ENCODE assay signal across 14 cellular contexts in the genomic region with DNA sequence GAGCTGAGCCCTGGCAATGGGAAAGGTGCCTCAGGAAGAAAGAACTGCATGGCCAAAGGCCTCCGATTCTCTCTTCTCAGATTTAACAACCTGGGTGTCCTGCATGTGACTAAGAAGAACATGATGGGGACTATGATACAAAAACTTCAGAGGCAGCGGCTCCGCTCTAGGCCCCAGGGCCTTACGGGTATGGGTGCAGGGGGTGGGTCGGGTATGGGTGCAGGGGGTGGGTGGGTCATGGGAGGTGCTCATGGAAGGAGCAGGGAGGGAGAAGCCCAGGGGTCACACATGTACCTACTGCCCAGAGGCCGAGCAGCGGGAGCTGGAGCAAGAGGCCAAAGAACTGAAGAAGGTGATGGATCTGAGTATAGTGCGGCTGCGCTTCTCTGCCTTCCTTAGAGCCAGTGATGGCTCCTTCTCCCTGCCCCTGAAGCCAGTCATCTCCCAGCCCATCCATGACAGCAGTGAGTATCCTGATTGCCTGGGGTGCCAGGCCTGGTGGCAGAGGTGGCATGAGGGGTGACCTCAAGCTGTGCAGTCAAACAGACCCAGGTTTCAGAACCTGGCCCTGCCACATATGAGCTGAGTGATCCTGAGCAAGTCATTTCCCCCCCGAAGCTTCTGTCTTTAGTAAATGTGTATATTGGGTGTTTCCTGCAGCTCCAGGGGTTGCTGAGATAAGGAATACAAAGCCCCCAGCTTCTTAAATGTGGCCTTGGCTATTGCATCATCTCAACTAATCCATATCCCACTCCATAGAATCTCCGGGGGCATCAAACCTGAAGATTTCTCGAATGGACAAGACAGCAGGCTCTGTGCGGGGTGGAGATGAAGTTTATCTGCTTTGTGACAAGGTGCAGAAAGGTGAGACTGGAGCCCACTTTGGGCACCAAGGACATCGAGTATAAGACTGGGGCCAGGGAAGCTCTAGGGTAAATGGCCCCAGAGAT. TPM values are rescaled to one million over a fixed set of nuclear protein-coding genes. Genes with fewer than 3 reads are reported as not detected.
DNase-seq lines count a peak whose midpoint lies in the region; ATAC-seq and TF ChIP-seq lines count a peak whose summit lies in the region.
"Had no signal": no experiment of that assay in that cellular context is flagged by ENCODE, and none has a peak within 500 bp of the region (broad histone marks: within the 10 kb centered on the region; RNA-seq: fewer than 3 reads in every experiment).

No MANE protein-coding gene starts in this region.

- intact Hi-C loops in PC-3 (cut with micrococcal nuclease), result no loop called here

- peak overlapping the region; percentile 94 for H3K4me3 Mint-ChIP-seq in stimulated activated memory B cell treated with anti-CD40 and anti-IgM and Interleukin-4, amounts not matched to agents 10 μg/mL and 1 μg/mL and 100 μg/mL, for 72 hours

- no peak overlapping the region for H3K56ac ChIP-seq in mesendoderm (ENCODE audit: low read length)

- no peak overlapping the region for H2BK5ac ChIP-seq in mesendoderm (ENCODE audit: low read length)

- no peaks in the 10 kb centered on the region for H3K9me3 Mint-ChIP-seq in stimulated activated memory B cell treated with anti-CD40 and anti-IgM and Interleukin-4, amounts not matched to agents 10 μg/mL and 1 μg/mL and 100 μg/mL, for 72 hours

- 89 to 93% methylated on average over 14 of the region's 14 CpGs for WGBS in esophagus, 2 donors
- WGBS in mesendoderm (ENCODE audit: extremely low coverage, insufficient coverage, low lambda C conversion rate), result no CpG with 5 or more reads among the region's 14 CpGs

- peaks cover 72% of the 10 kb centered on the region for H3K4me1 Mint-ChIP-seq in stimulated activated memory B cell treated with anti-CD40 and anti-IgM and Interleukin-4, amounts not matched to agents 10 μg/mL and 1 μg/mL and 100 μg/mL, for 72 hours

- TF ChIP-seq CTCF in PC-3 (conservative IDR thresholded peaks at IDR 0.05; ENCODE audit: low read depth, low read length), result no peak

- H3K4me1 ChIP-seq in PC-3 (ENCODE audit: insufficient read depth, low read length) (peaks cover 35% of the 10 kb centered on the region), esophagus (ENCODE audit: control insufficient read depth in 2 of 2, insufficient read depth in 2 of 2, low read length in 1 of 2) (peaks cover 7 to 20% of the 10 kb centered on the region in 2 donors), mesendoderm (ENCODE audit: control insufficient read depth, low read depth, low read length) (peaks cover 10% of the 10 kb centered on the region)

- no peak overlapping the region for H4K8ac ChIP-seq in mesendoderm (ENCODE audit: low read depth, low read length)

- no peak overlapping the region for H3K27ac ChIP-seq in PC-3 (ENCODE audit: low read length)
- H3K27ac ChIP-seq in esophagus (ENCODE audit: low read depth in 2 of 2, low read length in 1 of 2), result peak overlapping the region; percentile 5 to 78
- H3K27ac ChIP-seq in mesendoderm (ENCODE audit: low read depth, low read length), result no peak overlapping the region

- H3K9me3 ChIP-seq in PC-3 (ENCODE audit: low read length) (no peaks in the 10 kb centered on the region), esophagus (ENCODE audit: control insufficient read depth in 2 of 2, insufficient read depth in 1 of 2, low read depth in 1 of 2, low read length in 1 of 2) (no peaks in the 10 kb centered on the region)

- no peaks in the 10 kb centered on the region for H3K9me2 ChIP-seq in PC-3 (replicated peaks; ENCODE audit: low read length)

- H3K9ac ChIP-seq in PC-3 (ENCODE audit: low read length) (no peak overlapping the region), mesendoderm (ENCODE audit: low read length) (no peak overlapping the region)

- BruUV-seq in PC-3 (replicated peaks; lab: Mats Ljungman, UMichigan), result no TSS peak

- no peak overlapping the region for H3K4ac ChIP-seq in mesendoderm (ENCODE audit: low read depth, low read length)

- H3K27ac Mint-ChIP-seq in stimulated activated memory B cell treated with anti-CD40 and anti-IgM and Interleukin-4, amounts not matched to agents 10 μg/mL and 1 μg/mL and 100 μg/mL, for 72 hours, result peak overlapping the region; percentile 99

- H4K20me1 ChIP-seq in PC-3 (ENCODE audit: low read length), result no peaks in the 10 kb centered on the region

- H3K79me2 ChIP-seq in PC-3 (ENCODE audit: low read length) (peaks cover 15% of the 10 kb centered on the region), mesendoderm (ENCODE audit: control insufficient read depth, insufficient read depth, low read length) (no peaks in the 10 kb centered on the region)

- no peak overlapping the region for H3K18ac ChIP-seq in mesendoderm (ENCODE audit: low read length)

- H2BK120ac ChIP-seq in mesendoderm (ENCODE audit: low read depth, low read length), result no peak overlapping the region

- H2BK15ac ChIP-seq in mesendoderm (replicated peaks; ENCODE audit: low read depth), result no peak overlapping the region

- no peak overlapping the region for H4K5ac ChIP-seq in mesendoderm (ENCODE audit: low read length)

- H3F3A ChIP-seq in PC-3 (ENCODE audit: low read length, unreplicated experiment), result no peaks in the 10 kb centered on the region

- H3K36me3 ChIP-seq in PC-3 (ENCODE audit: low read depth, low read length) (no peaks in the 10 kb centered on the region; the same call in 1 of the 2 replicates), esophagus (ENCODE audit: control insufficient read depth in 2 of 2, insufficient read depth in 2 of 2, low read length in 1 of 2) (peaks cover 0 to 17% of the 10 kb centered on the region in 2 donors), mesendoderm (ENCODE audit: control insufficient read depth, insufficient read depth, low read length) (no peaks in the 10 kb centered on the region)

- ATAC-seq in PC-3, result no peak
- ATAC-seq in stimulated activated memory B cell treated with anti-CD40 and anti-IgM and Interleukin-4, amounts not matched to agents 10 μg/mL and 1 μg/mL and 100 μg/mL, for 72 hours, result no peak

- no peak overlapping the region for H3K23ac ChIP-seq in mesendoderm (ENCODE audit: low read length)

- no peak overlapping the region for H2AFZ ChIP-seq in PC-3 (ENCODE audit: low read length)

- POLR2A ChIA-PET in PC-3 (lab: Charles Lee; ENCODE audit: unreplicated experiment), result no interaction called here

- peak; percentile 61 for DNase-seq in activated effector memory CD4-positive, alpha-beta T cell treated with anti-CD3 and anti-CD28 coated beads, Interleukin-2, amount 50 U/mL, for 16 hours
- no peak for DNase-seq in activated effector memory CD4-positive, alpha-beta T cell treated with Interleukin-2 at 50 U/mL for 16 hours
- DNase-seq in PC-3, result no peak
- DNase-seq in mesendoderm, result no peak
- DNase-seq in NCI-H2081 treated with DMSO at 0.1 percent for 48 hours (lab: John Stamatoyannopoulos, UW), result no peak
- DNase-seq in HuH-7 (ENCODE audit: low spot score), result no peak
- DNase-seq: cerebellar nuclear complex; GDM1; Kasumi-1; NCI-H2227 treated with DMSO at 0.1 percent for 48 hours; stimulated activated naive CD4-positive, alpha-beta T cell treated with Interleukin-2 at 50 U/mL for 16 hours had no signal

- H3K79me1 ChIP-seq in mesendoderm (ENCODE audit: low read length), result no peaks in the 10 kb centered on the region

- CTCF ChIA-PET in PC-3 (lab: Charles Lee), result no interaction called here

- H3K4me3 ChIP-seq in PC-3 (ENCODE audit: low read length) (no peak overlapping the region), esophagus (ENCODE audit: low read depth in 1 of 2, low read length in 2 of 2) (no peak overlapping the region), mesendoderm (ENCODE audit: low read length) (no peak overlapping the region)

- H3K27me3 Mint-ChIP-seq in stimulated activated memory B cell treated with anti-CD40 and anti-IgM and Interleukin-4, amounts not matched to agents 10 μg/mL and 1 μg/mL and 100 μg/mL, for 72 hours, result no peaks in the 10 kb centered on the region

- peak overlapping the region; percentile 99; the same call in 1 of the 2 replicates for H3K4me2 ChIP-seq in PC-3 (ENCODE audit: low read length)
- H3K4me2 ChIP-seq in mesendoderm (ENCODE audit: low read length), result no peak overlapping the region

- H2AK5ac ChIP-seq in mesendoderm (ENCODE audit: low read length), result no peak overlapping the region

- H3K27me3 ChIP-seq in PC-3 (ENCODE audit: low read length), result no peaks in the 10 kb centered on the region
- no peaks in the 10 kb centered on the region for H3K27me3 ChIP-seq in esophagus (ENCODE audit: control insufficient read depth in 1 of 2, insufficient read depth in 2 of 2, low read length in 2 of 2)
- H3K27me3 ChIP-seq in mesendoderm (ENCODE audit: insufficient read depth, low read length, poor library complexity), result no peaks in the 10 kb centered on the region

- peaks cover 64% of the 10 kb centered on the region for H3K36me3 Mint-ChIP-seq in stimulated activated memory B cell treated with anti-CD40 and anti-IgM and Interleukin-4, amounts not matched to agents 10 μg/mL and 1 μg/mL and 100 μg/mL, for 72 hours

RNA-seq across cellular contexts. Expression of a gene that starts 2.0 kb away (rescaled TPM):
- 45.0 and 71.1 TPM in 2 replicates for total RNA-seq in PC-3 (2014; rRNA removed)
- 10 to 100 TPM; 11.4 to 22.6 TPM for polyA plus RNA-seq in esophagus
- 5.3 TPM for polyA plus RNA-seq in mesendoderm (2013, experiment 1 of 2)
- 4.7 TPM for polyA plus RNA-seq in mesendoderm (2013, experiment 2 of 2)

RNA-seq across cellular contexts. Expression of a gene that starts 21.1 kb away (rescaled TPM):
- 0.22 and 0.23 TPM in 2 replicates for total RNA-seq in PC-3 (2014; rRNA removed)
- 1 to 10 TPM; 1.1 to 2.1 TPM for polyA plus RNA-seq in esophagus
- polyA plus RNA-seq in mesendoderm (2013, experiment 1 of 2), result 0.44 TPM
- 0.53 TPM for polyA plus RNA-seq in mesendoderm (2013, experiment 2 of 2)

RNA-seq across cellular contexts. Expression of a gene that starts 23.1 kb away (rescaled TPM):
- total RNA-seq in PC-3 (2014; rRNA removed), result 10.1 and 12.7 TPM in 2 replicates
- 10 to 100 TPM in 1 of 2 donors, 1 to 10 TPM in 1; 6.3 to 15.2 TPM for polyA plus RNA-seq in esophagus
- polyA plus RNA-seq in mesendoderm (2013, experiment 1 of 2), result 5.0 TPM
- 4.6 TPM for polyA plus RNA-seq in mesendoderm (2013, experiment 2 of 2)

RNA-seq across cellular contexts. Expression of a gene that starts 34.9 kb away (rescaled TPM):
- 50.6 and 51.4 TPM in 2 replicates for total RNA-seq in PC-3 (2014; rRNA removed)
- polyA plus RNA-seq in esophagus, result 10 to 100 TPM; 16.3 to 30.3 TPM
- 39.1 TPM for polyA plus RNA-seq in mesendoderm (2013, experiment 1 of 2)
- polyA plus RNA-seq in mesendoderm (2013, experiment 2 of 2), result 40.9 TPM

RNA-seq across cellular contexts. Expression of a gene that starts 53.8 kb away (rescaled TPM):
- total RNA-seq in PC-3 (2014; rRNA removed), result 1.6 and 1.9 TPM in 2 replicates
- polyA plus RNA-seq in esophagus, result under 1 TPM; 0.37 to 0.65 TPM
- polyA plus RNA-seq in mesendoderm (2013, experiment 1 of 2), result 0.24 TPM
- polyA plus RNA-seq in mesendoderm (2013, experiment 2 of 2), result 0.21 TPM
- polyA plus RNA-seq: neural cell had no signal

Comparison
In these comparisons a context has a peak if more than half of its experiments do, and no peak if none do; other contexts are left out.
1. H3K27ac ChIP-seq: peak in esophagus (2 of 2); none in PC-3 (single experiment) and mesendoderm (single experiment).